8 cellular contexts compared by ENCODE assay signal in the genomic region with DNA sequence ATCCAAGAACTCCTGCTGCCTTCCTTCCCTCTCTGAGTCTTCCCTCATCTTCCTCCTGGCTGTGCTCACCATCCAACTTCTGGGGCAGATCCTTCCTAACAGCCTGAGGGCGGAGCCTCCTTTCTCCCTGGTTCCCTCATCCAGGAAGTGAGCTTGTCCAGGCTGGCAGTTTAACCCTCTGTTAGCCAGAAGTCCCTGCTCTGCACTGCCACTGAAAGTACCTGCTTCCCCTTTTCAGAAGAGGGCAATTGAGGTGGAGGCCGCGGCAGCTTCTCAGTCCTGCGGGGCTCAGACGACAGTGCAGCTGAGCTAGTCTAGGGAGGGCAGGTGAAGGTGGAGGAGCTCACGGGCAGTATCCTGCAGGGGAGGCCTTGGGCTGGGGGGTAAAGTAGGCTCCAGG.
DNase-seq lines count a peak whose midpoint lies in the region; ATAC-seq and TF ChIP-seq lines count a peak whose summit lies in the region.

No MANE protein-coding gene starts in this region.

- no peaks in the 10 kb centered on the region for H3K9me3 Mint-ChIP-seq in immature natural killer cell
- peaks cover 9% of the 10 kb centered on the region for H3K9me3 Mint-ChIP-seq in nephron progenitor cell

- intact Hi-C loops in Right ventricle myocardium inferior (cut with DNase I): no loop called here

- peaks cover 14% of the 10 kb centered on the region for H3K27me3 ChIP-seq in BE2C

- H3K4me1 Mint-ChIP-seq in immature natural killer cell (peaks cover 72 to 77% of the 10 kb centered on the region in 2 donors), nephron progenitor cell (peaks cover 17% of the 10 kb centered on the region)

- H3K27me3 Mint-ChIP-seq in immature natural killer cell (ENCODE audit: low read depth in 3 of 3): peaks cover 0 to 5% (median 2%) of the 10 kb centered on the region in 3 donors
- H3K27me3 Mint-ChIP-seq in nephron progenitor cell (ENCODE audit: low read depth, poor library complexity): peaks cover 4% of the 10 kb centered on the region

- H3K9me3 ChIP-seq in BE2C: no peaks in the 10 kb centered on the region

- peak; percentile 54 for ATAC-seq in GM18870 (IDR thresholded peaks at IDR 0.05; ENCODE audit: unreplicated experiment)
- ATAC-seq in HG02763 (IDR thresholded peaks at IDR 0.05; ENCODE audit: unreplicated experiment): peak; percentile 56
- ATAC-seq in Right ventricle myocardium inferior: no peak

- no peak overlapping the region for H3K4me3 ChIP-seq in BE2C (ENCODE audit: low read depth, low read length)

- H3K4me3 Mint-ChIP-seq in immature natural killer cell (peak overlapping the region; percentile 67 to 88 (median 81)), nephron progenitor cell (no peak overlapping the region)

- DNase-seq in NCI-H774 (lab: John Stamatoyannopoulos, UW): peak; percentile 3
- no peak for DNase-seq in immature natural killer cell
- DNase-seq in nephron progenitor cell: no peak
- no peak for DNase-seq in DMS79 treated with DMSO at 0.1 percent for 48 hours (lab: John Stamatoyannopoulos, UW)
- no peak for DNase-seq in BE2C
- DNase-seq in Right ventricle myocardium inferior (ENCODE audit: missing footprints): no peak

- no peaks in the 10 kb centered on the region for H3K36me3 ChIP-seq in BE2C

- H3K27ac Mint-ChIP-seq in immature natural killer cell (peak overlapping the region; percentile 88 to 98 (median 92)), nephron progenitor cell (no peak overlapping the region)

- H3K36me3 Mint-ChIP-seq in immature natural killer cell (no peaks in the 10 kb centered on the region), nephron progenitor cell (ENCODE audit: low read depth) (no peaks in the 10 kb centered on the region)

- no peaks in the 10 kb centered on the region for H3K4me1 ChIP-seq in BE2C

- TF ChIP-seq CTCF in nephron progenitor cell (IDR thresholded peaks at IDR 0.05) (no peak), BE2C (IDR thresholded peaks at IDR 0.05; ENCODE audit: low read depth, low read length) (no peak)
